ENCODE assay signal across 22 cellular contexts in the genomic region with DNA sequence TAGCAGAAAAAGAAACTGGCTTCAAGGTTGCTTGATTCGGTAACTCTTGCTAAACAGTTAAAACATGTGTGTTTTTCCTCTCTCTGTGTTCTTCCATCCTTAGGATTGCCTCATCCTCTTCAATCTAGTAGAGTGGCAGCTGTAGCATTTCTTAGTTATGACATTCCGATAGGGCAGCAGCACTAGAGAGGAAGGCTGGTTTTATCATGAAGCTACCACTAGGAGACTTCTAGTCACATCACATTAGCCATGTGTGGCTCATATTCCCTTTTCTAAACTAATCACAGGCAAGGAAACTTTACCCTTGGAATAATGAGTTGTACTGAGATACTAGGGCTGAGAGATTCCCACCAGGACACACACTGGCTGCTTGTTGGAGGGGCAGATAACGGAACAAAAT.
DNase-seq lines count a peak whose midpoint lies in the region; ATAC-seq and TF ChIP-seq lines count a peak whose summit lies in the region.
"Had no signal": no experiment of that assay in that cellular context is flagged by ENCODE, and none has a peak within 500 bp of the region (broad histone marks: within the 10 kb centered on the region; RNA-seq: fewer than 3 reads in every experiment).

No MANE protein-coding gene starts in this region.

- H2AFZ ChIP-seq in osteoblast (ENCODE audit: low read length): no peak overlapping the region

- H3K36me3 Mint-ChIP-seq in activated CD4-positive, alpha-beta T cell treated with anti-CD3 and anti-CD28 coated beads, Interleukin-2, amount 10 ng/mL, durations not matched to agents 24 days and 14 days (ENCODE audit: low read depth): no peaks in the 10 kb centered on the region
- H3K36me3 Mint-ChIP-seq: memory B cell; natural killer cell treated with Interleukin-12 subunit alpha and Interleukin-12 subunit beta and Interleukin-15 and Interleukin-18, amount 100 ng/mL, for 72 hours had no signal

- H3K4me1 ChIP-seq in RWPE2 (ENCODE audit: insufficient read depth, poor library complexity, severe bottlenecking) (no peaks in the 10 kb centered on the region), osteoblast (ENCODE audit: insufficient read depth, low read length) (no peaks in the 10 kb centered on the region)
- H3K4me1 ChIP-seq: heart left ventricle, vagina had no signal

- H3K27ac Mint-ChIP-seq in activated CD4-positive, alpha-beta T cell treated with anti-CD3 and anti-CD28 coated beads, Interleukin-2, amount 10 ng/mL, durations not matched to agents 24 days and 14 days: no peak overlapping the region
- H3K27ac Mint-ChIP-seq: memory B cell; natural killer cell treated with Interleukin-12 subunit alpha and Interleukin-12 subunit beta and Interleukin-15 and Interleukin-18, amount 100 ng/mL, for 72 hours; T-helper 2 cell treated with Interferon-gamma antibody and Interleukin-4, amounts not matched to agents 5 μg/mL and 100 μg/mL, for 36 hours had no signal

- no peaks in the 10 kb centered on the region for H3K79me2 ChIP-seq in osteoblast (ENCODE audit: insufficient read depth, low read length)

- H4K20me1 ChIP-seq in osteoblast (ENCODE audit: insufficient read depth, low read length): no peaks in the 10 kb centered on the region

- H3K4me3 ChIP-seq in AG10803 (ENCODE audit: low read length): no peak overlapping the region
- no peak overlapping the region for H3K4me3 ChIP-seq in H7 (ENCODE audit: insufficient read depth, low read depth, low read length)
- H3K4me3 ChIP-seq in RWPE2 (ENCODE audit: severe bottlenecking): no peak overlapping the region
- H3K4me3 ChIP-seq in fibroblast of pulmonary artery (replicated peaks; ENCODE audit: low read depth, low read length): no peak overlapping the region
- H3K4me3 ChIP-seq in osteoblast (ENCODE audit: insufficient read depth, low read length): no peak overlapping the region
- H3K4me3 ChIP-seq: heart left ventricle, skin epidermis, vagina had no signal

- TF ChIP-seq CTCF in AG10803 (conservative IDR thresholded peaks at IDR 0.05; ENCODE audit: low read length): 0 out of 2 replicates have a peak, but pooled peaks have one; percentile 4
- no peak for TF ChIP-seq CTCF in RWPE2 (IDR thresholded peaks at IDR 0.05; ENCODE audit: poor library complexity, severe bottlenecking)
- peak; percentile 7 for TF ChIP-seq CTCF in fibroblast of pulmonary artery (IDR thresholded peaks at IDR 0.05; ENCODE audit: low read length, missing control alignments)
- no peak for TF ChIP-seq CTCF in osteoblast (IDR thresholded peaks at IDR 0.05; ENCODE audit: extremely low read depth, low read depth, low read length)

- intact Hi-C loops in activated CD4-positive, alpha-beta T cell treated with anti-CD3 and anti-CD28 coated beads, Interleukin-2, amount 10 ng/mL, durations not matched to agents 24 days and 14 days (cut with micrococcal nuclease): loop anchor here (10.0 kb wide), 1 partner anchor 406 kb away; no protein-coding TSS in a partner anchor

- no peaks in the 10 kb centered on the region for H3K9me3 ChIP-seq in RWPE2 (ENCODE audit: severe bottlenecking)
- no peaks in the 10 kb centered on the region for H3K9me3 ChIP-seq in osteoblast (ENCODE audit: low read depth, low read length)
- H3K9me3 ChIP-seq: heart left ventricle, vagina had no signal

- H3K4me1 Mint-ChIP-seq in activated CD4-positive, alpha-beta T cell treated with anti-CD3 and anti-CD28 coated beads, Interleukin-2, amount 10 ng/mL, durations not matched to agents 24 days and 14 days: no peaks in the 10 kb centered on the region
- H3K4me1 Mint-ChIP-seq: memory B cell had no signal

- no peak for DNase-seq in AG10803 (ENCODE audit: low read depth)
- DNase-seq in H7: peak; percentile 8
- DNase-seq in RWPE2 (ENCODE audit: low spot score): no peak
- peak; percentile 16 for DNase-seq in fibroblast of pulmonary artery (ENCODE audit: low read depth)
- no peak for DNase-seq in activated CD4-positive, alpha-beta T cell treated with anti-CD3 and anti-CD28 coated beads, Interleukin-2, amount 10 ng/mL, durations not matched to agents 24 days and 14 days
- DNase-seq in T-helper 1 cell: no peak
- DNase-seq in osteoblast (ENCODE audit: insufficient read length, low spot score, missing footprints): no peak
- DNase-seq in NCI-H1105 (lab: John Stamatoyannopoulos, UW): no peak
- DNase-seq: activated CD4-positive, CD25-positive, alpha-beta regulatory T cell; central memory CD4-positive, alpha-beta T cell; effector CD4-positive, alpha-beta T cell; EL; heart left ventricle; kidney; NCI-H146; NCI-H446 treated with DMSO at 0.1 percent for 48 hours; stimulated activated CD4-positive, alpha-beta T cell treated with anti-CD3 and anti-CD28 coated beads, Interleukin-4, amount 100 ng/mL, for 1 hour had no signal

- no peak overlapping the region for H3K4me2 ChIP-seq in osteoblast (ENCODE audit: insufficient read depth, low read length)

- H3K27ac ChIP-seq in RWPE2 (ENCODE audit: poor library complexity, severe bottlenecking): no peak overlapping the region
- H3K27ac ChIP-seq in osteoblast (ENCODE audit: low read depth, low read length): no peak overlapping the region
- H3K27ac ChIP-seq: heart left ventricle, skin epidermis, vagina had no signal

- no peaks in the 10 kb centered on the region for H3K27me3 ChIP-seq in H7 (ENCODE audit: control insufficient read depth, insufficient read depth, low read length)
- peaks cover 5% of the 10 kb centered on the region for H3K27me3 ChIP-seq in RWPE2 (ENCODE audit: insufficient read depth, poor library complexity, severe bottlenecking)
- H3K27me3 ChIP-seq in osteoblast (ENCODE audit: insufficient read depth, low read length): no peaks in the 10 kb centered on the region
- H3K27me3 ChIP-seq: heart left ventricle, vagina had no signal

- ATAC-seq in RWPE2 (ENCODE audit: low read depth): peak; percentile 40; the same call in 1 of the 3 replicates
- ATAC-seq: heart left ventricle; natural killer cell treated with Interleukin-12 subunit alpha and Interleukin-12 subunit beta and Interleukin-15 and Interleukin-18, amount 100 ng/mL, for 72 hours had no signal

- H3K27me3 Mint-ChIP-seq in activated CD4-positive, alpha-beta T cell treated with anti-CD3 and anti-CD28 coated beads, Interleukin-2, amount 10 ng/mL, durations not matched to agents 24 days and 14 days: peaks cover 6% of the 10 kb centered on the region
- H3K27me3 Mint-ChIP-seq: memory B cell had no signal

- H3K36me3 ChIP-seq in H7 (replicated peaks; ENCODE audit: control insufficient read depth, insufficient read depth, low read length) (no peaks in the 10 kb centered on the region), RWPE2 (ENCODE audit: low read depth) (no peaks in the 10 kb centered on the region), osteoblast (ENCODE audit: insufficient read depth, low read length) (no peaks in the 10 kb centered on the region)
- H3K36me3 ChIP-seq: heart left ventricle, vagina had no signal

- H3K4me3 Mint-ChIP-seq in activated CD4-positive, alpha-beta T cell treated with anti-CD3 and anti-CD28 coated beads, Interleukin-2, amount 10 ng/mL, durations not matched to agents 24 days and 14 days: no peak overlapping the region
- H3K4me3 Mint-ChIP-seq: memory B cell; natural killer cell treated with Interleukin-12 subunit alpha and Interleukin-12 subunit beta and Interleukin-15 and Interleukin-18, amount 100 ng/mL, for 72 hours; T-helper 2 cell treated with Interferon-gamma antibody and Interleukin-4, amounts not matched to agents 5 μg/mL and 100 μg/mL, for 36 hours had no signal

- no peaks in the 10 kb centered on the region for H3K9me3 Mint-ChIP-seq in activated CD4-positive, alpha-beta T cell treated with anti-CD3 and anti-CD28 coated beads, Interleukin-2, amount 10 ng/mL, durations not matched to agents 24 days and 14 days
- H3K9me3 Mint-ChIP-seq: memory B cell; natural killer cell treated with Interleukin-12 subunit alpha and Interleukin-12 subunit beta and Interleukin-15 and Interleukin-18, amount 100 ng/mL, for 72 hours; T-helper 2 cell treated with Interferon-gamma antibody and Interleukin-4, amounts not matched to agents 5 μg/mL and 100 μg/mL, for 36 hours had no signal

Comparison
In these comparisons a context has a peak if more than half of its experiments do, and no peak if none do; other contexts are left out.
1. DNase-seq: peak in H7 (single experiment) and fibroblast of pulmonary artery (single experiment); none in AG10803 (single experiment), RWPE2 (single experiment), activated CD4-positive, alpha-beta T cell treated with anti-CD3 and anti-CD28 coated beads, Interleukin-2, amount 10 ng/mL, durations not matched to agents 24 days and 14 days (single experiment), T-helper 1 cell (0 of 5), osteoblast (single experiment) and NCI-H1105 (single experiment).
2. CTCF ChIP-seq: peak in AG10803 (single experiment) and fibroblast of pulmonary artery (single experiment); none in RWPE2 (single experiment) and osteoblast (single experiment).